In genomic region chr12:28367326-28367725, GRCh38 we compare ENCODE assay signal across 23 cellular contexts.
DNase-seq lines count a peak whose midpoint lies in the region; ATAC-seq, FAIRE-seq and TF ChIP-seq lines count a peak whose summit lies in the region.
"Had no signal": no experiment of that assay in that cellular context is flagged by ENCODE, and none has a peak within 500 bp of the region (broad histone marks: within the 10 kb centered on the region; RNA-seq: fewer than 3 reads in every experiment).

No MANE protein-coding gene starts in this region.

- no peaks in the 10 kb centered on the region for H3K27me3 Mint-ChIP-seq in activated T-cell treated with anti-CD3 and anti-CD28 coated beads, Interleukin-2, amount 50 U/mL, for 72 hours (ENCODE audit: low read depth)
- no peaks in the 10 kb centered on the region for H3K27me3 Mint-ChIP-seq in activated T-cell treated with anti-CD3 and anti-CD28 coated beads, Interleukin-2, amount 50 U/mL, for 24 hours
- no peaks in the 10 kb centered on the region for H3K27me3 Mint-ChIP-seq in astrocyte (ENCODE audit: low read depth, unreplicated experiment)
- H3K27me3 Mint-ChIP-seq: B cell; CD4-positive, CD25-positive, alpha-beta regulatory T cell had no signal

- no peak overlapping the region for H3K9ac ChIP-seq in astrocyte (ENCODE audit: low read length)
- H3K9ac ChIP-seq: BLaER1 had no signal

- no peaks in the 10 kb centered on the region for H4K20me1 ChIP-seq in astrocyte (ENCODE audit: insufficient read depth, low read length)
- H4K20me1 ChIP-seq: BLaER1 had no signal

- TF ChIP-seq CTCF in astrocyte (IDR thresholded peaks at IDR 0.05; ENCODE audit: insufficient read depth, low read depth, low read length) = no peak

- H3K4me3 Mint-ChIP-seq in activated T-cell treated with anti-CD3 and anti-CD28 coated beads, Interleukin-2, amount 50 U/mL, for 72 hours = no peak overlapping the region
- no peak overlapping the region for H3K4me3 Mint-ChIP-seq in activated T-cell treated with anti-CD3 and anti-CD28 coated beads, Interleukin-2, amount 50 U/mL, for 24 hours
- H3K4me3 Mint-ChIP-seq in astrocyte (ENCODE audit: unreplicated experiment) = no peak overlapping the region
- H3K4me3 Mint-ChIP-seq: B cell; CD4-positive, CD25-positive, alpha-beta regulatory T cell; CD8-positive, alpha-beta T cell had no signal

- H3K9me3 ChIP-seq in astrocyte (ENCODE audit: insufficient read depth, low read depth, low read length) = peaks cover 13% of the 10 kb centered on the region

- H3K27ac ChIP-seq in astrocyte (ENCODE audit: low read depth, low read length) = no peak overlapping the region
- H3K27ac ChIP-seq: 22Rv1, BLaER1, C4-2B had no signal

- peaks cover 36 to 48% of the 10 kb centered on the region in 2 donors for H3K36me3 Mint-ChIP-seq in activated T-cell treated with anti-CD3 and anti-CD28 coated beads, Interleukin-2, amount 50 U/mL, for 72 hours (ENCODE audit: insufficient read depth in 2 of 2)
- H3K36me3 Mint-ChIP-seq in activated T-cell treated with anti-CD3 and anti-CD28 coated beads, Interleukin-2, amount 50 U/mL, for 24 hours (ENCODE audit: low read depth) = peaks cover 87% of the 10 kb centered on the region
- H3K36me3 Mint-ChIP-seq in astrocyte (ENCODE audit: low read depth, unreplicated experiment) = peaks cover 28% of the 10 kb centered on the region

- H3K4me3 ChIP-seq in astrocyte (ENCODE audit: insufficient read depth, low read depth, low read length) = no peak overlapping the region
- H3K4me3 ChIP-seq: BLaER1 had no signal

- H3K36me3 ChIP-seq in astrocyte (ENCODE audit: insufficient read depth, low read length) = no peaks in the 10 kb centered on the region

- H3K4me1 Mint-ChIP-seq in activated T-cell treated with anti-CD3 and anti-CD28 coated beads, Interleukin-2, amount 50 U/mL, for 72 hours (ENCODE audit: low read depth) = no peaks in the 10 kb centered on the region
- no peaks in the 10 kb centered on the region for H3K4me1 Mint-ChIP-seq in activated T-cell treated with anti-CD3 and anti-CD28 coated beads, Interleukin-2, amount 50 U/mL, for 24 hours (ENCODE audit: low read depth)
- H3K4me1 Mint-ChIP-seq in astrocyte (ENCODE audit: low read depth, unreplicated experiment) = no peaks in the 10 kb centered on the region
- H3K4me1 Mint-ChIP-seq: B cell had no signal

- ATAC-seq in activated T-cell treated with anti-CD3 and anti-CD28 coated beads, Interleukin-2, amount 50 U/mL, for 72 hours (replicated peaks in 1 of 2) = no peak
- ATAC-seq: CD8-positive, alpha-beta T cell had no signal

- H3K27me3 ChIP-seq in astrocyte (ENCODE audit: insufficient read depth, low read length) = no peaks in the 10 kb centered on the region
- H3K27me3 ChIP-seq: BLaER1 had no signal

- H3K4me1 ChIP-seq in astrocyte (ENCODE audit: insufficient read depth, low read length) = no peaks in the 10 kb centered on the region
- H3K4me1 ChIP-seq: BLaER1, Caco-2 had no signal

- peak overlapping the region; percentile 46 for H3K27ac Mint-ChIP-seq in activated T-cell treated with anti-CD3 and anti-CD28 coated beads, Interleukin-2, amount 50 U/mL, for 72 hours
- no peak overlapping the region for H3K27ac Mint-ChIP-seq in activated T-cell treated with anti-CD3 and anti-CD28 coated beads, Interleukin-2, amount 50 U/mL, for 24 hours
- no peak overlapping the region for H3K27ac Mint-ChIP-seq in astrocyte (ENCODE audit: unreplicated experiment)
- H3K27ac Mint-ChIP-seq: B cell; CD4-positive, CD25-positive, alpha-beta regulatory T cell; CD8-positive, alpha-beta T cell had no signal

- peaks cover 16 to 20% of the 10 kb centered on the region in 2 donors for H3K9me3 Mint-ChIP-seq in activated T-cell treated with anti-CD3 and anti-CD28 coated beads, Interleukin-2, amount 50 U/mL, for 72 hours
- peaks cover 44% of the 10 kb centered on the region for H3K9me3 Mint-ChIP-seq in activated T-cell treated with anti-CD3 and anti-CD28 coated beads, Interleukin-2, amount 50 U/mL, for 24 hours
- peaks cover 31% of the 10 kb centered on the region for H3K9me3 Mint-ChIP-seq in astrocyte (ENCODE audit: unreplicated experiment)

- H3K79me2 ChIP-seq in astrocyte (ENCODE audit: insufficient read depth, low read length) = no peaks in the 10 kb centered on the region

- H2AFZ ChIP-seq in astrocyte (ENCODE audit: low read depth, low read length) = no peak overlapping the region

- peak; percentile 41 for FAIRE-seq in astrocyte (lab: Jason Lieb, UNC)
- FAIRE-seq: A204.1, G401.6, GM12892 had no signal

- H3K4me2 ChIP-seq in astrocyte (ENCODE audit: low read length) = no peak overlapping the region
- H3K4me2 ChIP-seq: BLaER1 had no signal

- no peak for DNase-seq in activated T-cell treated with anti-CD3 and anti-CD28 coated beads, Interleukin-2, amount 50 U/mL, for 72 hours
- no peak for DNase-seq in activated T-cell treated with anti-CD3 and anti-CD28 coated beads, Interleukin-2, amount 50 U/mL, for 24 hours
- DNase-seq in GM04503 (ENCODE audit: low read depth) (peak; percentile 27), astrocyte (ENCODE audit: low read depth) (no peak), fibroblast of peridontal ligament (ENCODE audit: extremely low read depth) (peak; percentile 54), epidermal melanocyte (ENCODE audit: insufficient read length, low spot score) (no peak), NCI-H774 (lab: John Stamatoyannopoulos, UW) (no peak), medulla oblongata (ENCODE audit: extremely low spot score) (no peak)
- DNase-seq: Caco-2; CD4-positive, CD25-positive, alpha-beta regulatory T cell; CD8-positive, alpha-beta T cell; DMS153; DND-41; GOT3; H7; HCEC 1CT had no signal

Comparison
In these comparisons a context has a peak if more than half of its experiments do, and no peak if none do; other contexts are left out.
1. DNase-seq: peak in GM04503 (single experiment) and fibroblast of peridontal ligament (single experiment); none in activated T-cell treated with anti-CD3 and anti-CD28 coated beads, Interleukin-2, amount 50 U/mL, for 72 hours (0 of 2), activated T-cell treated with anti-CD3 and anti-CD28 coated beads, Interleukin-2, amount 50 U/mL, for 24 hours (single experiment), astrocyte (single experiment), epidermal melanocyte (single experiment), NCI-H774 (single experiment) and medulla oblongata (single experiment).